In genomic region chr7:805261-805660, GRCh38 we compare ENCODE assay signal across 13 cellular contexts. TPM values are rescaled to one million over a fixed set of nuclear protein-coding genes. Genes with fewer than 3 reads are reported as not detected.
DNase-seq lines count a peak whose midpoint lies in the region; ATAC-seq and TF ChIP-seq lines count a peak whose summit lies in the region.
"Had no signal": no experiment of that assay in that cellular context is flagged by ENCODE, and none has a peak within 500 bp of the region (broad histone marks: within the 10 kb centered on the region; RNA-seq: fewer than 3 reads in every experiment).

No MANE protein-coding gene starts in this region.

- H3K9me3 ChIP-seq in Peyer's patch (no peaks in the 10 kb centered on the region), esophagus squamous epithelium (no peaks in the 10 kb centered on the region), mucosa of descending colon (no peaks in the 10 kb centered on the region), testis (no peaks in the 10 kb centered on the region)

- DNase-seq in Peyer's patch, result peak in 2 of 3 donors; percentile 78 to 88
- no peak for DNase-seq in esophagus squamous epithelium (lab: John Stamatoyannopoulos, UW)
- peak; percentile 74 to 88 (median 76) for DNase-seq in mucosa of descending colon
- DNase-seq in testis, result peak; percentile 71
- no peak for DNase-seq in stimulated activated naive CD4-positive, alpha-beta T cell (lab: John Stamatoyannopoulos, UW)
- DNase-seq in middle frontal gyrus (ENCODE audit: extremely low spot score, low spot score), result no peak
- DNase-seq in C1 segment of cervical spinal cord (lab: John Stamatoyannopoulos, UW), result no peak
- DNase-seq: activated CD4-positive, alpha-beta T cell treated with anti-CD3 and anti-CD28 coated beads, Interleukin-2, amount 10 ng/mL, durations not matched to agents 7 days and 5 days; amygdala; midbrain; NCI-H1048; SHP77 had no signal

- H3K4me1 ChIP-seq in Peyer's patch, result peaks cover 0 to 20% (median 5%) of the 10 kb centered on the region in 4 donors
- peaks cover 11 to 19% (median 18%) of the 10 kb centered on the region in 3 donors for H3K4me1 ChIP-seq in esophagus squamous epithelium
- peaks cover 5% of the 10 kb centered on the region for H3K4me1 ChIP-seq in mucosa of descending colon (ENCODE audit: low read depth)
- H3K4me1 ChIP-seq in testis, result peaks cover 4% of the 10 kb centered on the region

- intact Hi-C loops in esophagus squamous epithelium (cut with DNase I) (no loop called here), mucosa of descending colon (cut with DNase I, micrococcal nuclease) (no loop called here), testis (cut with DNase I; ENCODE audit: low total_unique reads) (no loop called here)

- no peaks in the 10 kb centered on the region for H3K27me3 ChIP-seq in Peyer's patch
- H3K27me3 ChIP-seq in esophagus squamous epithelium, result no peaks in the 10 kb centered on the region
- H3K27me3 ChIP-seq in testis, result no peaks in the 10 kb centered on the region

- TF ChIP-seq POLR2A in Peyer's patch (IDR thresholded peaks at IDR 0.05), result peak in 1 of 2 donors; percentile 51
- TF ChIP-seq POLR2A in esophagus squamous epithelium (IDR thresholded peaks at IDR 0.05), result no peak
- no peak for TF ChIP-seq POLR2A in testis (IDR thresholded peaks at IDR 0.05)

- TF ChIP-seq CTCF in Peyer's patch (IDR thresholded peaks at IDR 0.05) (no peak), esophagus squamous epithelium (IDR thresholded peaks at IDR 0.05) (no peak), mucosa of descending colon (IDR thresholded peaks at IDR 0.05) (no peak), testis (IDR thresholded peaks at IDR 0.05) (no peak)

- H3K27ac ChIP-seq in Peyer's patch (peak overlapping the region in 3 of 4 donors; percentile 25 to 80 (median 72)), esophagus squamous epithelium (peak overlapping the region in 3 of 4 donors; percentile 20 to 65 (median 65)), testis (peak overlapping the region; percentile 65 to 89)

- no peaks in the 10 kb centered on the region for H3K36me3 ChIP-seq in Peyer's patch
- H3K36me3 ChIP-seq in esophagus squamous epithelium, result no peaks in the 10 kb centered on the region
- H3K36me3 ChIP-seq in mucosa of descending colon (ENCODE audit: low read depth), result no peaks in the 10 kb centered on the region
- H3K36me3 ChIP-seq in testis (ENCODE audit: low read depth, missing control alignments), result no peaks in the 10 kb centered on the region

- ATAC-seq in mucosa of descending colon (peak; percentile 91), GM18858 (IDR thresholded peaks at IDR 0.05; ENCODE audit: unreplicated experiment) (no peak)

- peak overlapping the region in 2 of 4 donors; percentile 9 to 34 for H3K4me3 ChIP-seq in Peyer's patch
- no peak overlapping the region for H3K4me3 ChIP-seq in esophagus squamous epithelium
- H3K4me3 ChIP-seq in mucosa of descending colon, result no peak overlapping the region
- no peak overlapping the region for H3K4me3 ChIP-seq in testis

- WGBS in esophagus squamous epithelium, 2 donors, result 63 to 85% methylated on average over 10 to 17 of the region's 18 CpGs
- 34 to 58% methylated on average over 18 of the region's 18 CpGs for WGBS in testis, 2 donors

RNA-seq across cellular contexts. Expression of gene SUN1, which starts 27.0 kb away (rescaled TPM):
- total RNA-seq in Peyer's patch (100 to 1,000 TPM; 113 to 259 (median 192) TPM), esophagus squamous epithelium (100 to 1,000 TPM in 3 of 4 donors, 10 to 100 TPM in 1; 78.0 to 113 (median 105) TPM), mucosa of descending colon (100 to 1,000 TPM; 151 to 179 (median 164) TPM), testis (100 to 1,000 TPM; 167 to 213 TPM)
- 173 TPM for polyA plus RNA-seq in testis (ENCODE audit: insufficient read depth, low read depth, low replicate concordance)

Comparison
In these comparisons a context has a peak if more than half of its experiments do, and no peak if none do; other contexts are left out.
1. DNase-seq: peak in Peyer's patch (2 of 3), mucosa of descending colon (3 of 3) and testis (single experiment); none in esophagus squamous epithelium (single experiment), stimulated activated naive CD4-positive, alpha-beta T cell (0 of 6), middle frontal gyrus (single experiment) and C1 segment of cervical spinal cord (0 of 14).
2. Peak in every context shown above with its lines, with median percentiles within 50 percentile points of each other: H3K27ac ChIP-seq.